18 cellular contexts compared by ENCODE assay signal in genomic region chr19:38030681-38031422, GRCh38.
DNase-seq lines count a peak whose midpoint lies in the region; ATAC-seq, FAIRE-seq and TF ChIP-seq lines count a peak whose summit lies in the region.
"Had no signal": no experiment of that assay in that cellular context is flagged by ENCODE, and none has a peak within 500 bp of the region (broad histone marks: within the 10 kb centered on the region; RNA-seq: fewer than 3 reads in every experiment).

No MANE protein-coding gene starts in this region.

- no peak for TF ChIP-seq CTCF in DOHH2 (IDR thresholded peaks at IDR 0.05; ENCODE audit: low read depth, low read length, poor library complexity, severe bottlenecking)
- no peak for TF ChIP-seq CTCF in OCI-LY7 (conservative IDR thresholded peaks at IDR 0.05; ENCODE audit: low read length)
- TF ChIP-seq CTCF in endothelial cell of umbilical vein (IDR thresholded peaks at IDR 0.05; ENCODE audit: extremely low read depth in 1 of 2, insufficient read depth in 1 of 2, low read depth in 1 of 2, low read length in 2 of 2), result no peak
- no peak for TF ChIP-seq CTCF in osteoblast (IDR thresholded peaks at IDR 0.05; ENCODE audit: extremely low read depth, low read depth, low read length)
- no peak for TF ChIP-seq CTCF in left lung (IDR thresholded peaks at IDR 0.05)

- H3K4me3 ChIP-seq in DOHH2 (ENCODE audit: low read length) (no peak overlapping the region), OCI-LY7 (ENCODE audit: low read depth, low read length, poor library complexity, severe bottlenecking) (no peak overlapping the region), endothelial cell of umbilical vein (replicated peaks in 1 of 3; ENCODE audit: insufficient read depth in 1 of 3, low read depth in 1 of 3, low read length in 3 of 3) (no peak overlapping the region), osteoblast (ENCODE audit: insufficient read depth, low read length) (no peak overlapping the region), left lung (no peak overlapping the region)
- H3K4me3 ChIP-seq: BLaER1, MG63, Peyer's patch had no signal

- dilution Hi-C loops in endothelial cell of umbilical vein (cut with MboI; ENCODE audit: extremely low pct_ligation_motif_present, low sequenced_read_pairs), result loop anchor here (5.0 kb wide), 1 partner anchor 79 kb away; no protein-coding TSS in a partner anchor

- BruUV-seq in OCI-LY7 (replicated peaks; lab: Mats Ljungman, UMichigan) (TSS peak; percentile 40), endothelial cell of umbilical vein (replicated peaks; lab: Mats Ljungman, UMichigan) (TSS peak; percentile 92)

- H4K20me1 ChIP-seq in DOHH2 (ENCODE audit: control insufficient read depth, insufficient read depth, low read depth, low read length) (0 out of 2 replicates have a peak, but pooled peaks cover 4% of the 10 kb centered on the region), OCI-LY7 (ENCODE audit: insufficient read depth, low read length) (no peaks in the 10 kb centered on the region), endothelial cell of umbilical vein (replicated peaks; ENCODE audit: control insufficient read depth, extremely low read depth, insufficient read depth, low read length) (no peaks in the 10 kb centered on the region), osteoblast (ENCODE audit: insufficient read depth, low read length) (no peaks in the 10 kb centered on the region)

- peaks cover 46% of the 10 kb centered on the region for H3K4me1 ChIP-seq in DOHH2 (ENCODE audit: control insufficient read depth, low read length)
- H3K4me1 ChIP-seq in OCI-LY7 (ENCODE audit: insufficient read depth, low read length, poor library complexity, severe bottlenecking), result peaks cover 50% of the 10 kb centered on the region
- peaks cover 16% of the 10 kb centered on the region for H3K4me1 ChIP-seq in endothelial cell of umbilical vein (ENCODE audit: control insufficient read depth, extremely low read depth, insufficient read depth, low read length)
- H3K4me1 ChIP-seq in osteoblast (ENCODE audit: insufficient read depth, low read length), result peaks cover 60% of the 10 kb centered on the region
- H3K4me1 ChIP-seq in left lung, result peaks cover 0 to 24% of the 10 kb centered on the region in 2 donors

- no peak overlapping the region for H2AFZ ChIP-seq in OCI-LY7 (ENCODE audit: low read length)
- H2AFZ ChIP-seq in endothelial cell of umbilical vein (ENCODE audit: low read depth, low read length), result no peak overlapping the region
- H2AFZ ChIP-seq in osteoblast (ENCODE audit: low read length), result no peak overlapping the region

- H3K27me3 ChIP-seq in DOHH2 (ENCODE audit: control insufficient read depth, low read length) (no peaks in the 10 kb centered on the region), endothelial cell of umbilical vein (ENCODE audit: control insufficient read depth in 2 of 2, insufficient read depth in 2 of 2, low read length in 2 of 2) (no peaks in the 10 kb centered on the region), osteoblast (ENCODE audit: insufficient read depth, low read length) (no peaks in the 10 kb centered on the region), left lung (no peaks in the 10 kb centered on the region)
- H3K27me3 ChIP-seq: BLaER1, MG63, Peyer's patch had no signal

- no peak for ATAC-seq in left lung
- no peak for ATAC-seq in GM19395 (IDR thresholded peaks at IDR 0.05; ENCODE audit: unreplicated experiment)
- ATAC-seq: SK-N-SH treated with all-trans-retinoic acid at 6 μM for 48 hours had no signal

- H3K27ac ChIP-seq in DOHH2 (ENCODE audit: low read depth, low read length) (no peak overlapping the region), OCI-LY7 (ENCODE audit: low read depth, low read length, poor library complexity, severe bottlenecking) (peak overlapping the region; percentile 97), endothelial cell of umbilical vein (ENCODE audit: insufficient read depth, low read depth, low read length) (peak overlapping the region; percentile 79), osteoblast (ENCODE audit: low read depth, low read length) (peak overlapping the region; percentile 97), left lung (no peak overlapping the region)
- H3K27ac ChIP-seq: BLaER1, KMS-11, Peyer's patch had no signal

- H3K9me2 ChIP-seq in DOHH2 (replicated peaks; ENCODE audit: control insufficient read depth, low read length) (no peaks in the 10 kb centered on the region), OCI-LY7 (ENCODE audit: insufficient read depth, low read length) (no peaks in the 10 kb centered on the region)

- H3K79me2 ChIP-seq in DOHH2 (ENCODE audit: control insufficient read depth, low read length) (peaks cover 34% of the 10 kb centered on the region), OCI-LY7 (ENCODE audit: insufficient read depth, low read depth, low read length) (peaks cover 11% of the 10 kb centered on the region; the same call in 1 of the 2 replicates), endothelial cell of umbilical vein (ENCODE audit: control insufficient read depth, insufficient read depth, low read length) (peaks cover 18% of the 10 kb centered on the region), osteoblast (ENCODE audit: insufficient read depth, low read length) (peaks cover 67% of the 10 kb centered on the region)

- intact Hi-C loops in OCI-LY7 (cut with micrococcal nuclease; ENCODE audit: unreplicated experiment) (loop anchor here (5.0 kb wide), 1 partner anchor 104 kb away; no protein-coding TSS in a partner anchor), endothelial cell of umbilical vein (cut with micrococcal nuclease) (loop anchor here (1.0 kb wide), 2 partner anchors 28 to 32 kb away; no protein-coding TSS in a partner anchor), left lung (cut with DNase I) (no loop called here)

- FAIRE-seq in endothelial cell of umbilical vein (lab: Jason Lieb, UNC), result no peak

- H3K9ac ChIP-seq in endothelial cell of umbilical vein (replicated peaks; ENCODE audit: extremely low read depth, insufficient read depth, low read length), result peak overlapping the region; percentile 8
- H3K9ac ChIP-seq: BLaER1, KMS-11 had no signal

- no peak for DNase-seq in OCI-LY7 (ENCODE audit: low spot score)
- DNase-seq in endothelial cell of umbilical vein (ENCODE audit: low read depth, low spot score), result no peak
- DNase-seq in osteoblast (ENCODE audit: insufficient read length, low spot score, missing footprints), result no peak
- no peak for DNase-seq in glomerular visceral epithelial cell (ENCODE audit: extremely low spot score)
- DNase-seq in AML-193 (lab: John Stamatoyannopoulos, UW), result no peak
- DNase-seq in left lung, result no peak
- DNase-seq: GOT3, MG63, NCI-H1105, NCI-H1694 treated with DMSO at 0.1 percent for 48 hours, NCI-H748 treated with DMSO at 0.1 percent for 48 hours, Peyer's patch, Right ventricle myocardium superior had no signal

- POLR2A ChIA-PET in OCI-LY7 (lab: Charles Lee), result interaction anchor here (0.6 to 3.0 kb wide), 2 partner anchors 26 to 122 kb away, joined by 4 to 20 read pairs; no protein-coding TSS in a partner anchor
- POLR2A ChIA-PET in endothelial cell of umbilical vein (lab: Charles Lee), result no interaction called here

- peak overlapping the region; percentile 19; the same call in 1 of the 2 replicates for H3K4me2 ChIP-seq in DOHH2 (ENCODE audit: low read length)
- 0 out of 2 replicates have a peak overlapping the region, but pooled peaks have one; percentile 82 for H3K4me2 ChIP-seq in OCI-LY7 (ENCODE audit: low read length)
- peak overlapping the region; percentile 8 for H3K4me2 ChIP-seq in endothelial cell of umbilical vein (ENCODE audit: insufficient read depth, low read length)
- peak overlapping the region; percentile 17 for H3K4me2 ChIP-seq in osteoblast (ENCODE audit: insufficient read depth, low read length)
- H3K4me2 ChIP-seq: BLaER1, KMS-11 had no signal

- no peak for TF ChIP-seq POLR2A in endothelial cell of umbilical vein (IDR thresholded peaks at IDR 0.05; ENCODE audit: low read depth, low read length)

- H3K9me1 ChIP-seq in endothelial cell of umbilical vein (replicated peaks; ENCODE audit: control insufficient read depth, extremely low read depth, insufficient read depth, low read length), result no peaks in the 10 kb centered on the region

- CTCF ChIA-PET in OCI-LY7 (lab: Charles Lee; ENCODE audit: unreplicated experiment) (no interaction called here), endothelial cell of umbilical vein (lab: Charles Lee) (interaction anchor here (1.0 to 1.1 kb wide), 3 partner anchors 11 to 44 kb away, joined by 3 read pairs; no protein-coding TSS in a partner anchor)

- H3F3A ChIP-seq in DOHH2 (ENCODE audit: control insufficient read depth, insufficient read depth), result peaks cover 6% of the 10 kb centered on the region; the same call in 1 of the 2 replicates

- H3K9me3 ChIP-seq in DOHH2 (ENCODE audit: control insufficient read depth, insufficient read depth, low read length) (no peaks in the 10 kb centered on the region), OCI-LY7 (ENCODE audit: low read length) (peaks cover 18% of the 10 kb centered on the region; the same call in 1 of the 2 replicates), endothelial cell of umbilical vein (replicated peaks; ENCODE audit: control insufficient read depth, insufficient read depth, low read length) (no peaks in the 10 kb centered on the region), osteoblast (ENCODE audit: low read depth, low read length) (no peaks in the 10 kb centered on the region), left lung (no peaks in the 10 kb centered on the region)
- H3K9me3 ChIP-seq: BLaER1, MG63, Peyer's patch had no signal

- H3K36me3 ChIP-seq in DOHH2 (ENCODE audit: control insufficient read depth, low read length) (peaks cover 12% of the 10 kb centered on the region), OCI-LY7 (ENCODE audit: insufficient read depth, low read length) (peaks cover 32% of the 10 kb centered on the region), endothelial cell of umbilical vein (ENCODE audit: control insufficient read depth in 2 of 2, extremely low read depth in 1 of 2, insufficient read depth in 2 of 2, low read length in 2 of 2) (no peaks in the 10 kb centered on the region), osteoblast (ENCODE audit: insufficient read depth, low read length) (peaks cover 11% of the 10 kb centered on the region), left lung (no peaks in the 10 kb centered on the region)

TF ChIP-seq in endothelial cell of umbilical vein, 7 proteins besides CTCF, POLR2A, EP300 and RAD21 (continues in another document):
- TF ChIP-seq JUN (IDR thresholded peaks at IDR 0.05; ENCODE audit: borderline replicate concordance, insufficient read depth, insufficient read length, low read depth), result no peak
- no peak for TF ChIP-seq FOS (IDR thresholded peaks at IDR 0.05; ENCODE audit: borderline replicate concordance, insufficient read depth, low read length)
- no peak for TF ChIP-seq POLR2AphosphoS5 (IDR thresholded peaks at IDR 0.05; ENCODE audit: insufficient read depth, low read depth, low read length)
- TF ChIP-seq MYC (IDR thresholded peaks at IDR 0.05; ENCODE audit: low read depth, low read length), result no peak
- TF ChIP-seq MAX (IDR thresholded peaks at IDR 0.05; ENCODE audit: insufficient read depth, insufficient read length), result no peak
- no peak for TF ChIP-seq EZH2 (IDR thresholded peaks at IDR 0.05; ENCODE audit: borderline replicate concordance, low read depth, low read length, severe bottlenecking)

Comparison
In these comparisons a context has a peak if more than half of its experiments do, and no peak if none do; other contexts are left out.
1. H3K27ac ChIP-seq: peak in OCI-LY7 (single experiment), endothelial cell of umbilical vein (single experiment) and osteoblast (single experiment); none in DOHH2 (single experiment) and left lung (0 of 2).
2. H3K4me2 ChIP-seq: peak in every context shown above with its lines; median percentile 82 in OCI-LY7; 19 in DOHH2; 17 in osteoblast; 8 in endothelial cell of umbilical vein.
3. intact Hi-C loops: an anchor here in OCI-LY7 (5.0 kb wide) and endothelial cell of umbilical vein (1.0 kb wide); none called in left lung.